ENCODE assay signal across 1 cellular context in genomic region chr12:38823743-38824142, GRCh38.
TF ChIP-seq lines count a peak whose summit lies in the region.

No MANE protein-coding gene starts in this region.

TF ChIP-seq in GM12878, 131 proteins besides CTCF, POLR2A, EP300 and RAD21 (continued from another document):
- TF ChIP-seq IKZF2 (IDR thresholded peaks at IDR 0.05) (no peak), TBL1XR1 (IDR thresholded peaks at IDR 0.05; ENCODE audit: low read depth, low read length) (no peak), IRF4 (IDR thresholded peaks at IDR 0.05; ENCODE audit: low read depth, low read length) (no peak), TCF7 (IDR thresholded peaks at IDR 0.05; ENCODE audit: borderline replicate concordance) (no peak)
